1 cellular context compared by ENCODE assay signal in genomic region chr22:19648419-19648929, GRCh38.
A peak's percentile ranks its signal among the peaks of the same experiment; 100 is the strongest.
TF ChIP-seq lines count a peak whose summit lies in the region.

No MANE protein-coding gene starts in this region.

TF ChIP-seq in K562, 482 proteins besides CTCF, POLR2A, EP300 and RAD21 (continued from another document and continues in another):
- no peak for TF ChIP-seq ZNF609 (CRISPR knock-in tag; IDR thresholded peaks at IDR 0.05; ENCODE audit: borderline replicate concordance)
- TF ChIP-seq ZC3H8 (IDR thresholded peaks at IDR 0.05): peak; percentile 94
- no peak for TF ChIP-seq CBFA2T2 (conservative IDR thresholded peaks at IDR 0.05)
- no peak for TF ChIP-seq MBD1 (CRISPR knock-in tag; IDR thresholded peaks at IDR 0.05)
- TF ChIP-seq ZBTB49 (CRISPR knock-in tag; IDR thresholded peaks at IDR 0.05; ENCODE audit: borderline replicate concordance): no peak
- TF ChIP-seq, protein P1, sequence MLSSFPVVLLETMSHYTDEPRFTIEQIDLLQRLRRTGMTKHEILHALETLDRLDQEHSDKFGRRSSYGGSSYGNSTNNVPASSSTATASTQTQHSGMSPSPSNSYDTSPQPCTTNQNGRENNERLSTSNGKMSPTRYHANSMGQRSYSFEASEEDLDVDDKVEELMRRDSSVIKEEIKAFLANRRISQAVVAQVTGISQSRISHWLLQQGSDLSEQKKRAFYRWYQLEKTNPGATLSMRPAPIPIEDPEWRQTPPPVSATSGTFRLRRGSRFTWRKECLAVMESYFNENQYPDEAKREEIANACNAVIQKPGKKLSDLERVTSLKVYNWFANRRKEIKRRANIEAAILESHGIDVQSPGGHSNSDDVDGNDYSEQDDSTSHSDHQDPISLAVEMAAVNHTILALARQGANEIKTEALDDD (IDR thresholded peaks at IDR 0.05): no peak
- TF ChIP-seq SMAD2 (IDR thresholded peaks at IDR 0.05; ENCODE audit: low read depth, low read length): no peak
- no peak for TF ChIP-seq ILK (tag; IDR thresholded peaks at IDR 0.05; ENCODE audit: borderline replicate concordance, low read depth)
- TF ChIP-seq KDM4B (IDR thresholded peaks at IDR 0.05; ENCODE audit: borderline replicate concordance in 2 of 2, low read depth in 1 of 2): no peak
- peak; percentile 53; the same call in 1 of the 2 replicates for TF ChIP-seq KAT8 (IDR thresholded peaks at IDR 0.05; ENCODE audit: low read depth)
- TF ChIP-seq CHD7 (IDR thresholded peaks at IDR 0.05; ENCODE audit: low read depth, low read length): no peak
- no peak for TF ChIP-seq ATF1 (CRISPR knock-in tag; IDR thresholded peaks at IDR 0.05)
- TF ChIP-seq ATF1 (tag; IDR thresholded peaks at IDR 0.05): peak; percentile 39; the same call in 1 of the 2 replicates
- no peak; a peak in 1 of 4 replicates for TF ChIP-seq TEAD1 (CRISPR knock-in tag; IDR thresholded peaks at IDR 0.05)
- TF ChIP-seq ZNF134 (CRISPR knock-in tag; conservative IDR thresholded peaks at IDR 0.05): no peak
- TF ChIP-seq, protein P2, sequence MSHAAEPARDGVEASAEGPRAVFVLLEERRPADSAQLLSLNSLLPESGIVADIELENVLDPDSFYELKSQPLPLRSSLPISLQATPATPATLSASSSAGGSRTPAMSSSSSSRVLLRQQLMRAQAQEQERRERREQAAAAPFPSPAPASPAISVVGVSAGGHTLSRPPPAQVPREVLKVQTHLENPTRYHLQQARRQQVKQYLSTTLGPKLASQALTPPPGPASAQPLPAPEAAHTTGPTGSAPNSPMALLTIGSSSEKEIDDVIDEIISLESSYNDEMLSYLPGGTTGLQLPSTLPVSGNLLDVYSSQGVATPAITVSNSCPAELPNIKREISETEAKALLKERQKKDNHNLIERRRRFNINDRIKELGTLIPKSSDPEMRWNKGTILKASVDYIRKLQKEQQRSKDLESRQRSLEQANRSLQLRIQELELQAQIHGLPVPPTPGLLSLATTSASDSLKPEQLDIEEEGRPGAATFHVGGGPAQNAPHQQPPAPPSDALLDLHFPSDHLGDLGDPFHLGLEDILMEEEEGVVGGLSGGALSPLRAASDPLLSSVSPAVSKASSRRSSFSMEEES (CRISPR knock-in tag; IDR thresholded peaks at IDR 0.05): no peak
- peak; percentile 56; the same call in 1 of the 2 replicates for TF ChIP-seq JUND (IDR thresholded peaks at IDR 0.05; ENCODE audit: borderline replicate concordance, low read depth, low read length)
- no peak for TF ChIP-seq JUND (tag; IDR thresholded peaks at IDR 0.05; ENCODE audit: borderline replicate concordance, low read depth, low read length)
- peak; percentile 21 for TF ChIP-seq HDAC3 (IDR thresholded peaks at IDR 0.05; ENCODE audit: borderline replicate concordance, partially characterized antibody)
- TF ChIP-seq, protein P3, sequence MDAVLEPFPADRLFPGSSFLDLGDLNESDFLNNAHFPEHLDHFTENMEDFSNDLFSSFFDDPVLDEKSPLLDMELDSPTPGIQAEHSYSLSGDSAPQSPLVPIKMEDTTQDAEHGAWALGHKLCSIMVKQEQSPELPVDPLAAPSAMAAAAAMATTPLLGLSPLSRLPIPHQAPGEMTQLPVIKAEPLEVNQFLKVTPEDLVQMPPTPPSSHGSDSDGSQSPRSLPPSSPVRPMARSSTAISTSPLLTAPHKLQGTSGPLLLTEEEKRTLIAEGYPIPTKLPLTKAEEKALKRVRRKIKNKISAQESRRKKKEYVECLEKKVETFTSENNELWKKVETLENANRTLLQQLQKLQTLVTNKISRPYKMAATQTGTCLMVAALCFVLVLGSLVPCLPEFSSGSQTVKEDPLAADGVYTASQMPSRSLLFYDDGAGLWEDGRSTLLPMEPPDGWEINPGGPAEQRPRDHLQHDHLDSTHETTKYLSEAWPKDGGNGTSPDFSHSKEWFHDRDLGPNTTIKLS (IDR thresholded peaks at IDR 0.05; ENCODE audit: borderline replicate concordance, low read depth): no peak
- peak; percentile 81 to 98; a peak in 3 of 4 replicates for TF ChIP-seq MCM7 (IDR thresholded peaks at IDR 0.05)
- no peak for TF ChIP-seq KLF13 (tag; IDR thresholded peaks at IDR 0.05; ENCODE audit: borderline replicate concordance, low read depth)
- TF ChIP-seq ARID2 (IDR thresholded peaks at IDR 0.05): peak; percentile 76
- peak; percentile 94; the same call in 1 of the 2 replicates for TF ChIP-seq THRB (CRISPR knock-in tag; conservative IDR thresholded peaks at IDR 0.05)
- no peak; the same call in 1 of the 2 replicates for TF ChIP-seq RFX5 (IDR thresholded peaks at IDR 0.05; ENCODE audit: low read depth, low read length)
- TF ChIP-seq BHLHE40 (IDR thresholded peaks at IDR 0.05; ENCODE audit: low read length): no peak
- TF ChIP-seq CREM (IDR thresholded peaks at IDR 0.05; ENCODE audit: low read depth): peak; percentile 38; the same call in 1 of the 2 replicates
- no peak for TF ChIP-seq FUS (optimal IDR thresholded peaks at IDR 0.05; ENCODE audit: low read depth, low read length)
